ENCODE assay signal across 27 cellular contexts in the genomic region with DNA sequence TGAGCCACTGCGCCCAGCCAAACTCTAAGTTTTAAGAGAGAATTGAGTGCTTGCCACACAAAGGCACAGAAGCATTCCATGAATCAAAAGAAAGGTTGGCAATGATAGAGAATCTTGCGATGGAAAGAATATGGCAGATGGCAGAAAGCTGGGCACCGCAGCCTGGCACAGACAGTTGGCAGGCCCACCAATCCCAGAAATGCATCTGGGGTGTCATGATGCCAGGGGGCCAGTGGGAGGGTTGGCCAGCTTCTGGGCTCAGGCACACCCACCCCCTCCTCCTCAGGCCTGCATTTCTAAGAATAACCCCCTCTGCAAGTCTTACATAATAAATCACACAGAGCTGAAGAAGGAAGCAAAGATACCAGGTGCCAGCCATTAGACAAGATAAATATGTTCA.
"Had no signal": no experiment of that assay in that cellular context is flagged by ENCODE, and none has a peak within 500 bp of the region (broad histone marks: within the 10 kb centered on the region; RNA-seq: fewer than 3 reads in every experiment).

No MANE protein-coding gene starts in this region.

- H3K4me3 Mint-ChIP-seq: naive thymus-derived CD8-positive, alpha-beta T cell; nephron; neural progenitor cell; stimulated activated effector memory CD8-positive, alpha-beta T cell treated with anti-CD3 and anti-CD28 coated beads, Interleukin-12 subunit alpha, Interleukin-12 subunit beta, amount 100 ng/mL, for 72 hours; stimulated activated naive CD8-positive, alpha-beta T cell treated with anti-CD3 and anti-CD28 coated beads, Interleukin-15, Interleukin-2, amounts not matched to agents 100 ng/mL and 50 ng/mL, for 24 hours had no signal

- H3K27ac ChIP-seq: left lung, lower lobe of right lung, neural progenitor cell, neutrophil, ovary, prostate gland, sigmoid colon, spleen, testis, tibial artery, upper lobe of right lung, uterus had no signal

- DNase-seq: hippocampal formation; kidney; left colon; left lung; lower lobe of right lung; mammary epithelial cell; mesenchymal stem cell; naive thymus-derived CD8-positive, alpha-beta T cell; ovary; retina; right cardiac atrium; sigmoid colon; small intestine; spleen; stimulated activated CD4-positive, alpha-beta T cell treated with anti-CD3 and anti-CD28 coated beads, Interleukin-4, amount 100 ng/mL, for 24 hours; stimulated activated naive CD4-positive, alpha-beta T cell; testis; tibial artery; trophoblast cell; upper lobe of right lung; uterus had no signal

- H3K27me3 ChIP-seq: left lung, neural progenitor cell, neutrophil, ovary, sigmoid colon, spleen, testis, tibial artery, upper lobe of right lung, uterus had no signal

- H3K4me1 Mint-ChIP-seq: naive thymus-derived CD8-positive, alpha-beta T cell; nephron; neural progenitor cell; stimulated activated effector memory CD8-positive, alpha-beta T cell treated with anti-CD3 and anti-CD28 coated beads, Interleukin-12 subunit alpha, Interleukin-12 subunit beta, amount 100 ng/mL, for 72 hours had no signal

- H3K4me3 ChIP-seq: left lung, lower lobe of right lung, neural progenitor cell, ovary, prostate gland, sigmoid colon, spleen, testis, tibial artery, upper lobe of right lung, uterus had no signal

- ATAC-seq: left colon; left lung; lower lobe of right lung; naive thymus-derived CD8-positive, alpha-beta T cell; right cardiac atrium; stimulated activated effector memory CD8-positive, alpha-beta T cell treated with anti-CD3 and anti-CD28 coated beads, Interleukin-12 subunit alpha, Interleukin-12 subunit beta, amount 100 ng/mL, for 72 hours; upper lobe of right lung had no signal

- H3K27ac Mint-ChIP-seq: naive thymus-derived CD8-positive, alpha-beta T cell; nephron; neural progenitor cell; stimulated activated effector memory CD8-positive, alpha-beta T cell treated with anti-CD3 and anti-CD28 coated beads, Interleukin-12 subunit alpha, Interleukin-12 subunit beta, amount 100 ng/mL, for 72 hours; stimulated activated naive CD8-positive, alpha-beta T cell treated with anti-CD3 and anti-CD28 coated beads, Interleukin-15, Interleukin-2, amounts not matched to agents 100 ng/mL and 50 ng/mL, for 24 hours had no signal
